Comparison of ENCODE assay signal across 10 cellular contexts in the genomic region with DNA sequence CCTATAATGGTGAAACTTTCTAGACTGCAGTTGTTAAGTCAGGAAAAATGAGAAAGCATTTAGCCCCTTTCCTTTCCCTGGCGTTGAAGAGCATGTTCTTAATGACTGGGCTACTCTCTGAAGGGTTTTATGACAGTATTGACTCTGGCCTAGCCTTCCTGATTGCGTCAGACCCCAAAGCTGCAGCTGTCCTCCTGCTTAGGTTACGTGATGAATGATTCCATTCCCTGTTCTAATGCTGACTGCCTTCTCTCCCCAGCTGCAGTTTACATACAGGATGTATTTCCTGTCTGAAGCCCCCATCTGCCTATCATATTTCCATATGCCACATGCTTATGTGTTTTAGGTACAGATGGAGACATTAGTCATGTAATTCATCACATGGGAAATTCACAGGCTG.
DNase-seq lines count a peak whose midpoint lies in the region; ATAC-seq and TF ChIP-seq lines count a peak whose summit lies in the region.
"Had no signal": no experiment of that assay in that cellular context is flagged by ENCODE, and none has a peak within 500 bp of the region (broad histone marks: within the 10 kb centered on the region; RNA-seq: fewer than 3 reads in every experiment).

No MANE protein-coding gene starts in this region.

- no peaks in the 10 kb centered on the region for H3K9me2 ChIP-seq in OCI-LY7 (ENCODE audit: insufficient read depth, low read length)

- H4K20me1 ChIP-seq in OCI-LY7 (ENCODE audit: insufficient read depth, low read length), result no peaks in the 10 kb centered on the region

- CTCF ChIA-PET in OCI-LY7 (lab: Charles Lee; ENCODE audit: unreplicated experiment), result interaction anchor here (0.5 to 0.6 kb wide), 2 partner anchors 11 to 324 kb away, joined by 3 read pairs; no protein-coding TSS in a partner anchor

- H3K9me3 ChIP-seq in OCI-LY7 (ENCODE audit: low read length), result peaks cover 8% of the 10 kb centered on the region; the same call in 1 of the 2 replicates
- H3K9me3 ChIP-seq in spleen, result peaks cover 0 to 15% (median 3%) of the 10 kb centered on the region in 8 donors

- H3K4me3 ChIP-seq in OCI-LY7 (ENCODE audit: low read depth, low read length, poor library complexity, severe bottlenecking) (no peak overlapping the region), spleen (no peak overlapping the region)

- peak overlapping the region; percentile 64; the same call in 1 of the 2 replicates for H2AFZ ChIP-seq in OCI-LY7 (ENCODE audit: low read length)

- DNase-seq in Right ventricle myocardium inferior (ENCODE audit: missing footprints) (no peak), cardiac septum (ENCODE audit: low spot score) (no peak), OCI-LY7 (ENCODE audit: low spot score) (peak; percentile 68), foreskin keratinocyte (peak; percentile 82 to 90), spleen (no peak)
- no peak for DNase-seq in activated naive CD4-positive, alpha-beta T cell (lab: John Stamatoyannopoulos, UW)
- DNase-seq: activated CD8-positive, alpha-beta memory T cell treated with anti-CD3 and anti-CD28 coated beads for 24 hours; stimulated activated naive CD4-positive, alpha-beta T cell had no signal

- no peak overlapping the region for H3K27ac ChIP-seq in OCI-LY7 (ENCODE audit: low read depth, low read length, poor library complexity, severe bottlenecking)
- H3K27ac ChIP-seq in foreskin keratinocyte, result peak overlapping the region; percentile 84
- H3K27ac ChIP-seq in spleen, result peak overlapping the region in 2 of 8 donors; percentile 23 to 31

- TF ChIP-seq POLR2A in spleen (IDR thresholded peaks at IDR 0.05), result no peak
- no peak for TF ChIP-seq POLR2A in GM18505 (IDR thresholded peaks at IDR 0.05; ENCODE audit: borderline replicate concordance, extremely low read depth, insufficient read depth, insufficient read length)

- TF ChIP-seq CTCF in OCI-LY7 (conservative IDR thresholded peaks at IDR 0.05; ENCODE audit: low read length), result no peak
- no peak for TF ChIP-seq CTCF in foreskin keratinocyte (conservative IDR thresholded peaks at IDR 0.05)
- no peak for TF ChIP-seq CTCF in spleen (IDR thresholded peaks at IDR 0.05 in 8 of 11, conservative IDR thresholded peaks at IDR 0.05 in 3 of 11)

- no peaks in the 10 kb centered on the region for H3K36me3 ChIP-seq in OCI-LY7 (ENCODE audit: insufficient read depth, low read length)
- no peaks in the 10 kb centered on the region for H3K36me3 ChIP-seq in spleen

- no TSS peak for BruUV-seq in OCI-LY7 (replicated peaks; lab: Mats Ljungman, UMichigan)

- ATAC-seq in Right ventricle myocardium inferior (peak; percentile 91), foreskin keratinocyte (peak; percentile 73), GM19452 (IDR thresholded peaks at IDR 0.05; ENCODE audit: unreplicated experiment) (no peak), GM18505 (IDR thresholded peaks at IDR 0.05; ENCODE audit: unreplicated experiment) (no peak)

- POLR2A ChIA-PET in OCI-LY7 (lab: Charles Lee), result no interaction called here

- H3K4me1 ChIP-seq in OCI-LY7 (ENCODE audit: insufficient read depth, low read length, poor library complexity, severe bottlenecking) (peaks cover 11% of the 10 kb centered on the region), foreskin keratinocyte (no peaks in the 10 kb centered on the region), spleen (no peaks in the 10 kb centered on the region)

- H3K27me3 ChIP-seq in foreskin keratinocyte (no peaks in the 10 kb centered on the region), spleen (replicated peaks in 1 of 7) (peaks cover 0 to under 1% (median 0%) of the 10 kb centered on the region in 7 donors)

- intact Hi-C loops in Right ventricle myocardium inferior (cut with DNase I) (no loop called here), cardiac septum (cut with DNase I) (no loop called here), OCI-LY7 (cut with micrococcal nuclease; ENCODE audit: unreplicated experiment) (no loop called here), spleen (cut with DNase I; ENCODE audit: low total_unique reads) (no loop called here)

- H3K4me2 ChIP-seq in OCI-LY7 (ENCODE audit: low read length), result peak overlapping the region; percentile 13; the same call in 1 of the 2 replicates

- H3K79me2 ChIP-seq in OCI-LY7 (ENCODE audit: insufficient read depth, low read depth, low read length), result no peaks in the 10 kb centered on the region

- 28 to 60% (median 43%) methylated on average over 3 of the region's 3 CpGs for WGBS in spleen, 5 donors

Comparison
In these comparisons a context has a peak if more than half of its experiments do, and no peak if none do; other contexts are left out.
1. ATAC-seq: peak in Right ventricle myocardium inferior (single experiment) and foreskin keratinocyte (single experiment); none in GM19452 (single experiment) and GM18505 (single experiment).
2. DNase-seq: peak in OCI-LY7 (single experiment) and foreskin keratinocyte (2 of 2); none in Right ventricle myocardium inferior (single experiment), cardiac septum (single experiment), spleen (single experiment) and activated naive CD4-positive, alpha-beta T cell (0 of 4).